17 cellular contexts compared by ENCODE assay signal in genomic region chr22:20561882-20562281, GRCh38.
"Had no signal": no experiment of that assay in that cellular context is flagged by ENCODE, and none has a peak within 500 bp of the region (broad histone marks: within the 10 kb centered on the region; RNA-seq: fewer than 3 reads in every experiment).

No MANE protein-coding gene starts in this region.

- ATAC-seq: left lobe of liver; right cardiac atrium; stimulated activated naive CD8-positive, alpha-beta T cell treated with anti-CD3 and anti-CD28 coated beads, Interleukin-15, amount 100 ng/mL, for 72 hours had no signal

- H3K27ac Mint-ChIP-seq: activated naive CD8-positive, alpha-beta T cell treated with anti-CD3 and anti-CD28 coated beads for 36 hours; progenitor cell of endocrine pancreas; stimulated activated naive CD8-positive, alpha-beta T cell treated with anti-CD3 and anti-CD28 coated beads, Interleukin-15, amount 100 ng/mL, for 72 hours had no signal

- H3K27ac ChIP-seq: cardiac muscle cell, epithelial cell of prostate, vagina had no signal

- H3K4me3 Mint-ChIP-seq: activated naive CD8-positive, alpha-beta T cell treated with anti-CD3 and anti-CD28 coated beads for 36 hours; stimulated activated naive CD8-positive, alpha-beta T cell treated with anti-CD3 and anti-CD28 coated beads, Interleukin-15, amount 100 ng/mL, for 72 hours had no signal

- DNase-seq: activated CD4-positive, alpha-beta T cell treated with anti-CD3 and anti-CD28 coated beads for 48 hours; activated CD4-positive, CD25-positive, alpha-beta regulatory T cell; activated naive CD8-positive, alpha-beta T cell treated with anti-CD3 and anti-CD28 coated beads for 36 hours; amygdala; foreskin melanocyte; glutamatergic neuron; hippocampal formation; kidney; right cardiac atrium; stimulated activated naive CD8-positive, alpha-beta T cell treated with anti-CD3 and anti-CD28 coated beads, Interleukin-15, amount 100 ng/mL, for 72 hours; T-helper 9 cell; trophoblast cell had no signal

- H3K27me3 Mint-ChIP-seq: activated naive CD8-positive, alpha-beta T cell treated with anti-CD3 and anti-CD28 coated beads for 36 hours; progenitor cell of endocrine pancreas; stimulated activated naive CD8-positive, alpha-beta T cell treated with anti-CD3 and anti-CD28 coated beads, Interleukin-15, amount 100 ng/mL, for 72 hours had no signal
